Comparison of ENCODE assay signal across 8 cellular contexts in the genomic region with DNA sequence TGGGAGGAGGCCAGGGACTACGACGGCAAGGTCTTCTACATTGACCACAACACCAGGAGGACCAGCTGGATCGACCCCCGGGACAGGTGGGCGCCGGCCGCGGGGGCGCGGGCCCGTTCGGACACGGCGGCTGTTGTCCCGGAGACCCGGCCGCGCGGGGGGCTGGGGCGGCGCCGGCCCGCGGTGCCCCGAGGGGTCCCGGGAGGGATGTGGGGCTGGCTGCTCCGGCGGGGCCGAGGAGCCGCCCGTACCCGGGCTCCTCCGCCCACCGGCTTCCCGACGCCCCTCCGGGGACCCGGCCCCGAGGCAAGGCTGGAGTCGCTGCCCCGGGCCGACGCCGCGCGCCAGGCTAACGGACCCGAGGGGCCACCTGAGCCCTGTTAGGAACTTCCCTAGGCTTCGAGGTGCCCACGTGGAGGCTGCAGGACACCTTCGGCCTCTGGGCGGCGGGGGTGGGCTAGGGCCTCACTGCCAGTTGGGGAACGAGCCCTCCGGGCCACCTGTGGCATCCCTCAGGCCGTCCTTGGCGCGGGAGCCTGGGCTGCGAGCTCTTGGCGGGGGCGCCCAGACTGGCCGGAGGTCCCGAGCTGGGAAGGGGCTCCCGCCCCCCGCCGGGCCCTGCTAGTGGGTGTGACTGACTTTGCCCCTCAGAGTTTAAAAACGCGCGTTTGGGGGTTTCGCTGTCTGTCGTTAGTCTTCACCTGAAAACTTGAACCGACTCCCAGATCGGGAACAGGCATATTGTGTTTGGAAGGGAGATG. TPM values are rescaled to one million over a fixed set of nuclear protein-coding genes. Genes with fewer than 3 reads are reported as not detected.
DNase-seq lines count a peak whose midpoint lies in the region; ATAC-seq and TF ChIP-seq lines count a peak whose summit lies in the region.

No MANE protein-coding gene starts in this region.

- TF ChIP-seq POLR2A in right lobe of liver (IDR thresholded peaks at IDR 0.05) (no peak), stomach (IDR thresholded peaks at IDR 0.05) (no peak)

- POLR2A ChIA-PET in AG04450 (lab: Yijun Ruan, JAX) = interaction anchor here (0.6 to 2.2 kb wide), 7 partner anchors 9 to 170 kb away, joined by 3 to 9 read pairs (median 4); no protein-coding TSS in a partner anchor

- DNase-seq in AG04450 (ENCODE audit: low read depth, low spot score) (no peak), SK-N-MC (ENCODE audit: low read depth, low spot score) (no peak), colonic mucosa (no peak), right lobe of liver (peak; percentile 57 to 65 (median 61)), stomach (peak; percentile 29), NCI-H1436 treated with DMSO at 0.1 percent for 48 hours (lab: John Stamatoyannopoulos, UW) (no peak)

- TF ChIP-seq EP300 in stomach (IDR thresholded peaks at IDR 0.05) = no peak

- peaks cover 6% of the 10 kb centered on the region for H3K4me1 ChIP-seq in colonic mucosa
- peaks cover 0 to 35% (median 4%) of the 10 kb centered on the region in 4 donors for H3K4me1 ChIP-seq in right lobe of liver
- H3K4me1 ChIP-seq in stomach = peaks cover 18 to 41% (median 30%) of the 10 kb centered on the region in 4 donors

- peak; percentile 1 for ATAC-seq in GM19438 (IDR thresholded peaks at IDR 0.05; ENCODE audit: low read depth, unreplicated experiment)
- ATAC-seq in right lobe of liver = peak; percentile 1 to 6 (median 2)
- ATAC-seq in HG02885 (IDR thresholded peaks at IDR 0.05; ENCODE audit: poor library complexity, unreplicated experiment) = no peak

- H3K36me3 ChIP-seq in SK-N-MC (ENCODE audit: insufficient read depth, low read length) = no peaks in the 10 kb centered on the region
- H3K36me3 ChIP-seq in colonic mucosa = no peaks in the 10 kb centered on the region
- H3K36me3 ChIP-seq in right lobe of liver = no peaks in the 10 kb centered on the region
- no peaks in the 10 kb centered on the region for H3K36me3 ChIP-seq in stomach

- H3K9ac ChIP-seq in SK-N-MC (ENCODE audit: insufficient read length) (peak overlapping the region; percentile 88), colonic mucosa (ENCODE audit: low read depth in 2 of 2, low read length in 2 of 2) (peak overlapping the region in 1 of 2 donors; percentile 77)

- CTCF ChIA-PET in AG04450 (lab: Charles Lee) = interaction anchor here (0.6 to 3.6 kb wide), 6 partner anchors 26 to 175 kb away, joined by 3 to 16 read pairs (median 5); no protein-coding TSS in a partner anchor

- H3K27me3 ChIP-seq in AG04450 (ENCODE audit: control insufficient read depth, insufficient read depth, low read length) = no peaks in the 10 kb centered on the region
- H3K27me3 ChIP-seq in colonic mucosa = peaks cover 33% of the 10 kb centered on the region
- no peaks in the 10 kb centered on the region for H3K27me3 ChIP-seq in right lobe of liver
- H3K27me3 ChIP-seq in stomach = peaks cover 0 to 28% (median 0%) of the 10 kb centered on the region in 3 donors

- peak overlapping the region; percentile 52 for H3K27ac ChIP-seq in AG04450 (ENCODE audit: low read depth, low read length)
- H3K27ac ChIP-seq in SK-N-MC = peak overlapping the region; percentile 71
- peak overlapping the region; percentile 71 for H3K27ac ChIP-seq in colonic mucosa
- H3K27ac ChIP-seq in right lobe of liver = peak overlapping the region; percentile 97 to 98 (median 98)
- peak overlapping the region; percentile 92 to 98 (median 97) for H3K27ac ChIP-seq in stomach

- H3K9me3 ChIP-seq in AG04450 (ENCODE audit: control insufficient read depth, insufficient read depth, low read length) (peaks cover 7% of the 10 kb centered on the region; the same call in 1 of the 2 replicates), SK-N-MC (ENCODE audit: low read depth, low read length) (no peaks in the 10 kb centered on the region), colonic mucosa (no peaks in the 10 kb centered on the region), right lobe of liver (no peaks in the 10 kb centered on the region), stomach (no peaks in the 10 kb centered on the region)

- WGBS in right lobe of liver (ENCODE audit: insufficient coverage, low coverage, low lambda C conversion rate, missing lambda C conversion rate) = 0% methylated on average over 2 of the region's 73 CpGs
- 1 to 3% (median 1%) methylated on average over 15 to 73 of the region's 73 CpGs for WGBS in stomach, 5 donors

- H3K4me3 ChIP-seq in AG04450 (ENCODE audit: low read depth, low read length) = peak overlapping the region; percentile 91
- peak overlapping the region; percentile 97 for H3K4me3 ChIP-seq in SK-N-MC
- peak overlapping the region; percentile 55 for H3K4me3 ChIP-seq in colonic mucosa
- H3K4me3 ChIP-seq in right lobe of liver = peak overlapping the region; percentile 62 to 87 (median 81)
- H3K4me3 ChIP-seq in stomach = peak overlapping the region; percentile 73 to 90 (median 88)

- intact Hi-C loops in colonic mucosa (cut with DNase I) = no loop called here
- intact Hi-C loops in right lobe of liver (cut with DNase I) = no loop called here
- intact Hi-C loops in stomach (cut with DNase I; ENCODE audit: low total_unique reads) = no loop called here

- 0 out of 2 replicates have a peak, but pooled peaks have one; percentile 13 for TF ChIP-seq CTCF in AG04450 (IDR thresholded peaks at IDR 0.05; ENCODE audit: low read depth, low read length)
- no peak for TF ChIP-seq CTCF in colonic mucosa (IDR thresholded peaks at IDR 0.05)
- peak in 2 of 4 donors; percentile 14 to 16 for TF ChIP-seq CTCF in right lobe of liver (IDR thresholded peaks at IDR 0.05)
- TF ChIP-seq CTCF in stomach (IDR thresholded peaks at IDR 0.05) = no peak

RNA-seq across cellular contexts. Expression of gene WWC2, which starts 0.7 kb away (rescaled TPM):
- polyA plus RNA-seq in AG04450 (2011; rRNA removed) = 36.3 and 43.6 TPM in 2 replicates
- 34.2 and 44.7 TPM in 2 replicates for polyA minus RNA-seq in AG04450 (2011; rRNA and poly(A)+ RNA removed)
- 1 to 10 TPM; 4.3 to 6.8 TPM for total RNA-seq in colonic mucosa
- total RNA-seq in right lobe of liver = 10 to 100 TPM; 19.5 to 48.9 (median 34.4) TPM
- total RNA-seq in stomach = 10 to 100 TPM; 30.9 to 59.1 (median 35.4) TPM
- polyA plus RNA-seq in stomach = 1 to 10 TPM; 2.6 to 6.0 (median 4.9) TPM

Comparison
In these comparisons a context has a peak if more than half of its experiments do, and no peak if none do; other contexts are left out.
1. DNase-seq: peak in right lobe of liver (3 of 3) and stomach (single experiment); none in AG04450 (single experiment), SK-N-MC (single experiment), colonic mucosa (single experiment) and NCI-H1436 treated with DMSO at 0.1 percent for 48 hours (single experiment).
2. Peak in every context shown above with its lines, with median percentiles within 50 percentile points of each other: H3K27ac ChIP-seq and H3K4me3 ChIP-seq.